Comparison of ENCODE assay signal across 9 cellular contexts in genomic region chr5:72598461-72599433, GRCh38.
DNase-seq lines count a peak whose midpoint lies in the region; ATAC-seq and TF ChIP-seq lines count a peak whose summit lies in the region.
"Had no signal": no experiment of that assay in that cellular context is flagged by ENCODE, and none has a peak within 500 bp of the region (broad histone marks: within the 10 kb centered on the region; RNA-seq: fewer than 3 reads in every experiment).

No MANE protein-coding gene starts in this region.

- intact Hi-C loops in MCF 10A (cut with micrococcal nuclease): no loop called here
- intact Hi-C loops in breast epithelium (cut with DNase I; ENCODE audit: low total_unique reads): no loop called here

- no peaks in the 10 kb centered on the region for H3K4me1 ChIP-seq in breast epithelium
- H3K4me1 ChIP-seq in adipocyte (ENCODE audit: control insufficient read depth, insufficient read depth, low read length): peaks cover 64% of the 10 kb centered on the region
- peaks cover 0 to 7% (median 4%) of the 10 kb centered on the region in 4 donors for H3K4me1 ChIP-seq in upper lobe of left lung

- peaks cover 19% of the 10 kb centered on the region for H3K4me1 Mint-ChIP-seq in MCF 10A (ENCODE audit: insufficient read depth, unreplicated experiment)
- H3K4me1 Mint-ChIP-seq: activated naive CD4-positive, alpha-beta T cell treated with anti-CD3 and anti-CD28 coated beads, Interleukin-2, amount 50 U/mL, for 24 hours had no signal

- no peak overlapping the region for H3K4me3 ChIP-seq in breast epithelium
- peak overlapping the region; percentile 27 for H3K4me3 ChIP-seq in adipocyte (ENCODE audit: low read length)
- H3K4me3 ChIP-seq in upper lobe of left lung: no peak overlapping the region

- peak overlapping the region; percentile 77 for H3K9ac ChIP-seq in adipocyte (ENCODE audit: low read length)

- no TSS peak for BruUV-seq in MCF 10A (replicated peaks; lab: Mats Ljungman, UMichigan)

- no peaks in the 10 kb centered on the region for H3K27me3 ChIP-seq in breast epithelium
- H3K27me3 ChIP-seq in adipocyte (replicated peaks; ENCODE audit: control insufficient read depth, insufficient read depth, low read length): no peaks in the 10 kb centered on the region
- no peaks in the 10 kb centered on the region for H3K27me3 ChIP-seq in upper lobe of left lung

- TF ChIP-seq CTCF in MCF 10A (IDR thresholded peaks at IDR 0.05; ENCODE audit: unreplicated experiment): no peak
- TF ChIP-seq CTCF in breast epithelium (IDR thresholded peaks at IDR 0.05): no peak
- no peak for TF ChIP-seq CTCF in upper lobe of left lung (IDR thresholded peaks at IDR 0.05)

- ATAC-seq in upper lobe of left lung (ENCODE audit: low FRiP score in 2 of 2) (peak in 1 of 2 donors; percentile 27), GM19035 (IDR thresholded peaks at IDR 0.05; ENCODE audit: unreplicated experiment) (no peak)

- POLR2A ChIA-PET in MCF 10A (lab: Yijun Ruan, JAX): interaction anchor here (0.5 to 5.0 kb wide), 11 partner anchors 9 to 250 kb away, joined by 3 to 32 read pairs (median 3); partner anchors contain the start of gene TNPO1

- peak overlapping the region; percentile 28 for H3K4me3 Mint-ChIP-seq in MCF 10A (ENCODE audit: unreplicated experiment)
- H3K4me3 Mint-ChIP-seq: activated naive CD4-positive, alpha-beta T cell treated with anti-CD3 and anti-CD28 coated beads, Interleukin-2, amount 50 U/mL, for 24 hours had no signal

- peak; percentile 84 for DNase-seq in MCF 10A (ENCODE audit: unreplicated experiment)
- DNase-seq in breast epithelium (ENCODE audit: low spot score in 2 of 2): no peak
- DNase-seq in adipocyte (ENCODE audit: low read depth): peak; percentile 89
- peak; percentile 60 for DNase-seq in kidney tubule cell (ENCODE audit: low spot score)
- no peak for DNase-seq in upper lobe of left lung
- DNase-seq in AG08395 (ENCODE audit: low spot score): no peak
- DNase-seq in AG08396 (ENCODE audit: low spot score): no peak

- WGBS in upper lobe of left lung, 2 donors: 64 to 84% methylated on average over 7 of the region's 7 CpGs

- H3K36me3 ChIP-seq in breast epithelium: no peaks in the 10 kb centered on the region
- no peaks in the 10 kb centered on the region for H3K36me3 ChIP-seq in adipocyte (ENCODE audit: control insufficient read depth, insufficient read depth, low read length, severe bottlenecking)
- no peaks in the 10 kb centered on the region for H3K36me3 ChIP-seq in upper lobe of left lung

- H3K27ac Mint-ChIP-seq in MCF 10A (ENCODE audit: low read depth, unreplicated experiment): no peak overlapping the region
- H3K27ac Mint-ChIP-seq: activated naive CD4-positive, alpha-beta T cell treated with anti-CD3 and anti-CD28 coated beads, Interleukin-2, amount 50 U/mL, for 24 hours had no signal

- TF ChIP-seq EP300 in upper lobe of left lung (IDR thresholded peaks at IDR 0.05): peak in 1 of 4 donors; percentile 38

- H3K27me3 Mint-ChIP-seq in MCF 10A (ENCODE audit: insufficient read depth, unreplicated experiment): no peaks in the 10 kb centered on the region

- TF ChIP-seq POLR2A in breast epithelium (IDR thresholded peaks at IDR 0.05): no peak
- peak in 1 of 4 donors; percentile 21 for TF ChIP-seq POLR2A in upper lobe of left lung (IDR thresholded peaks at IDR 0.05)

- no peaks in the 10 kb centered on the region for H3K36me3 Mint-ChIP-seq in MCF 10A (ENCODE audit: insufficient read depth, unreplicated experiment)
- H3K36me3 Mint-ChIP-seq: activated naive CD4-positive, alpha-beta T cell treated with anti-CD3 and anti-CD28 coated beads, Interleukin-2, amount 50 U/mL, for 24 hours had no signal

- peak overlapping the region in 1 of 2 donors; percentile 23 for H3K27ac ChIP-seq in breast epithelium
- H3K27ac ChIP-seq in upper lobe of left lung: peak overlapping the region in 3 of 4 donors; percentile 29 to 66 (median 61)

- H3K9me3 Mint-ChIP-seq in MCF 10A (ENCODE audit: unreplicated experiment): no peaks in the 10 kb centered on the region
- H3K9me3 Mint-ChIP-seq: activated naive CD4-positive, alpha-beta T cell treated with anti-CD3 and anti-CD28 coated beads, Interleukin-2, amount 50 U/mL, for 24 hours had no signal

- peaks cover 0 to 6% of the 10 kb centered on the region in 2 donors for H3K9me3 ChIP-seq in breast epithelium
- no peaks in the 10 kb centered on the region for H3K9me3 ChIP-seq in adipocyte (ENCODE audit: control insufficient read depth, low read length)
- H3K9me3 ChIP-seq in upper lobe of left lung: no peaks in the 10 kb centered on the region

- CTCF ChIA-PET in MCF 10A (lab: Yijun Ruan, JAX): interaction anchor here (0.5 to 1.6 kb wide), 7 partner anchors 9 to 528 kb away, joined by 3 to 5 read pairs (median 3); no protein-coding TSS in a partner anchor

Comparison
In these comparisons a context has a peak if more than half of its experiments do, and no peak if none do; other contexts are left out.
1. DNase-seq: peak in MCF 10A (single experiment), adipocyte (single experiment) and kidney tubule cell (single experiment); none in breast epithelium (0 of 2), upper lobe of left lung (0 of 2), AG08395 (single experiment) and AG08396 (single experiment).